Comparison of ENCODE assay signal across 1 cellular context in genomic region chr7:76201732-76202665, GRCh38.
TF ChIP-seq lines count a peak whose summit lies in the region.

Gene SRRM3 (plus strand): TSS chr7:76201896. CDS start chr7:76235067, 33,171 bp downstream.

TF ChIP-seq in GM23338, 12 proteins besides CTCF, POLR2A, EP300 and RAD21 (continued from another document):
- no peak for TF ChIP-seq ZNF462 (CRISPR knock-in tag; IDR thresholded peaks at IDR 0.05)
- peak; percentile 21; the same call in 1 of the 2 replicates for TF ChIP-seq ETS1 (IDR thresholded peaks at IDR 0.05)
- TF ChIP-seq STAT1 (IDR thresholded peaks at IDR 0.05; ENCODE audit: unreplicated experiment): no peak
- TF ChIP-seq NANOG (IDR thresholded peaks at IDR 0.05; ENCODE audit: borderline replicate concordance): no peak
- TF ChIP-seq ZNF331 (CRISPR knock-in tag; IDR thresholded peaks at IDR 0.05; ENCODE audit: low read depth): no peak
